In genomic region chr1:119653839-119654170, GRCh38 we compare ENCODE assay signal across 19 cellular contexts. TPM values are rescaled to one million over a fixed set of nuclear protein-coding genes. Genes with fewer than 3 reads are reported as not detected.
DNase-seq lines count a peak whose midpoint lies in the region; ATAC-seq and TF ChIP-seq lines count a peak whose summit lies in the region.
"Had no signal": no experiment of that assay in that cellular context is flagged by ENCODE, and none has a peak within 500 bp of the region (broad histone marks: within the 10 kb centered on the region; RNA-seq: fewer than 3 reads in every experiment).

No MANE protein-coding gene starts in this region.

- peak overlapping the region; percentile 33 for H3K27ac ChIP-seq in upper lobe of right lung
- H3K27ac ChIP-seq: BLaER1 had no signal

- H3K9me3 ChIP-seq in upper lobe of right lung: no peaks in the 10 kb centered on the region
- H3K9me3 ChIP-seq: BLaER1, HAP-1 had no signal

- H3K27me3 ChIP-seq in upper lobe of right lung: no peaks in the 10 kb centered on the region

- H3K4me3 ChIP-seq in upper lobe of right lung: no peak overlapping the region
- H3K4me3 ChIP-seq: BLaER1, GM12878, HAP-1 had no signal

- no peak for TF ChIP-seq CTCF in upper lobe of right lung (IDR thresholded peaks at IDR 0.05)

- DNase-seq in GM03348 (ENCODE audit: low spot score): peak; percentile 45
- peak; percentile 22 for DNase-seq in dedifferentiated amniotic fluid mesenchymal stem cell (ENCODE audit: extremely low spot score)
- DNase-seq in left lobe of liver (ENCODE audit: low spot score): no peak
- DNase-seq in upper lobe of right lung: no peak
- no peak for DNase-seq in DMS53 treated with DMSO at 0.1 percent for 48 hours (lab: John Stamatoyannopoulos, UW; ENCODE audit: unreplicated experiment)
- DNase-seq in ureter (ENCODE audit: low spot score): no peak
- no peak for DNase-seq in NCI-H69 (lab: John Stamatoyannopoulos, UW)
- DNase-seq: activated CD4-positive, alpha-beta T cell treated with anti-CD3 and anti-CD28 coated beads for 36 hours; activated naive CD8-positive, alpha-beta T cell treated with anti-CD3 and anti-CD28 coated beads, Interleukin-2, amount 10 ng/mL, durations not matched to agents 7 days and 5 days; naive thymus-derived CD4-positive, alpha-beta T cell; NCI-H524 treated with DMSO at 0.1 percent for 48 hours; posterior cingulate gyrus; stimulated activated CD8-positive, alpha-beta memory T cell treated with anti-CD3 and anti-CD28 coated beads, Interleukin-4, amount 100 ng/mL, for 48 hours; SW 1271 had no signal

- no peaks in the 10 kb centered on the region for H3K4me1 ChIP-seq in upper lobe of right lung

- intact Hi-C loops in upper lobe of right lung (cut with DNase I): no loop called here

- no peaks in the 10 kb centered on the region for H3K36me3 ChIP-seq in upper lobe of right lung
- H3K36me3 ChIP-seq: BLaER1, HAP-1 had no signal

- ATAC-seq in left lobe of liver: peak; percentile 53
- ATAC-seq in upper lobe of right lung: no peak
- ATAC-seq: activated CD4-positive, alpha-beta T cell treated with anti-CD3 and anti-CD28 coated beads for 36 hours; activated T-helper 17 cell treated with anti-CD3 and anti-CD28 coated beads, Interleukin-2, amount 50 U/mL, for 72 hours; esophagus mucosa; GM12878; naive thymus-derived CD4-positive, alpha-beta T cell had no signal

RNA-seq across cellular contexts. Expression of gene ZNF697, which starts 5.7 kb away (rescaled TPM):
- total RNA-seq in left lobe of liver (3.6 TPM), upper lobe of right lung (11.4 TPM), ureter (4.6 TPM)

RNA-seq across cellular contexts. Expression of gene PHGDH, which starts 57.9 kb away (rescaled TPM):
- 76.3 TPM for total RNA-seq in left lobe of liver
- total RNA-seq in upper lobe of right lung: 51.7 TPM
- 195 TPM for total RNA-seq in ureter

Comparison
In these comparisons a context has a peak if more than half of its experiments do, and no peak if none do; other contexts are left out.
1. DNase-seq: peak in GM03348 (single experiment) and dedifferentiated amniotic fluid mesenchymal stem cell (single experiment); none in left lobe of liver (single experiment), upper lobe of right lung (single experiment), DMS53 treated with DMSO at 0.1 percent for 48 hours (single experiment), ureter (single experiment) and NCI-H69 (single experiment).